Comparison of ENCODE assay signal across 17 cellular contexts in genomic region chr7:96088579-96088978, GRCh38.
DNase-seq lines count a peak whose midpoint lies in the region; ATAC-seq and TF ChIP-seq lines count a peak whose summit lies in the region.
"Had no signal": no experiment of that assay in that cellular context is flagged by ENCODE, and none has a peak within 500 bp of the region (broad histone marks: within the 10 kb centered on the region; RNA-seq: fewer than 3 reads in every experiment).

No MANE protein-coding gene starts in this region.

- ATAC-seq in PC-3 (peak; percentile 78), HG02970 (IDR thresholded peaks at IDR 0.05; ENCODE audit: low FRiP score, unreplicated experiment) (no peak), HG03439 (IDR thresholded peaks at IDR 0.05; ENCODE audit: unreplicated experiment) (no peak)

- no TSS peak for BruUV-seq in A673 (replicated peaks; lab: Mats Ljungman, UMichigan)
- no TSS peak for BruUV-seq in PC-3 (replicated peaks; lab: Mats Ljungman, UMichigan)

- H3K27ac ChIP-seq in A673 (ENCODE audit: low read depth, low read length, poor library complexity, severe bottlenecking) (no peak overlapping the region), PC-3 (ENCODE audit: low read length) (peak overlapping the region; percentile 78)
- H3K27ac ChIP-seq: HL-60, KMS-11, vagina had no signal

- no peaks in the 10 kb centered on the region for H3K79me2 ChIP-seq in PC-3 (ENCODE audit: low read length)

- POLR2A ChIA-PET in A673 (lab: Charles Lee; ENCODE audit: low non-redundant PET), result interaction anchor here (0.6 kb wide), 1 partner anchor 1784 kb away, joined by 4 read pairs; no protein-coding TSS in a partner anchor
- POLR2A ChIA-PET in PC-3 (lab: Charles Lee; ENCODE audit: unreplicated experiment), result interaction anchor here (0.6 kb wide), 3 partner anchors 12 to 1000 kb away, joined by 3 to 5 read pairs (median 3); no protein-coding TSS in a partner anchor

- peaks cover 5% of the 10 kb centered on the region for H3K4me1 ChIP-seq in A673 (ENCODE audit: insufficient read depth, low read length, poor library complexity, severe bottlenecking)
- peaks cover 50% of the 10 kb centered on the region for H3K4me1 ChIP-seq in PC-3 (ENCODE audit: insufficient read depth, low read length)
- H3K4me1 ChIP-seq: vagina had no signal

- intact Hi-C loops in A673 (cut with micrococcal nuclease; ENCODE audit: unreplicated experiment), result no loop called here
- intact Hi-C loops in PC-3 (cut with micrococcal nuclease), result loop anchor here (5.0 kb wide), 3 partner anchors 129 to 459 kb away; partner anchors contain the start of gene SLC25A13

- H3K9me2 ChIP-seq in PC-3 (replicated peaks; ENCODE audit: low read length), result no peaks in the 10 kb centered on the region

- DNase-seq in A673 (ENCODE audit: low spot score), result peak; percentile 22
- DNase-seq in LNCaP clone FGC (ENCODE audit: low read depth), result peak; percentile 46
- DNase-seq in PC-3, result peak; percentile 83
- DNase-seq in epithelial cell of esophagus (ENCODE audit: low read depth), result peak; percentile 71
- DNase-seq in NCI-H1105 treated with DMSO at 0.1 percent for 48 hours (lab: John Stamatoyannopoulos, UW), result no peak
- no peak for DNase-seq in SKM-1 (lab: John Stamatoyannopoulos, UW; ENCODE audit: unreplicated experiment)
- DNase-seq: activated CD4-positive, alpha-beta T cell treated with anti-CD3 and anti-CD28 coated beads, Interleukin-2, amount 50 U/mL, for 4 hours; activated naive CD4-positive, alpha-beta T cell treated with anti-CD3 and anti-CD28 coated beads, Interleukin-2, amount 50 U/mL, for 16 hours; caudate nucleus; CD4-positive, alpha-beta memory T cell; NCI-H1694; NCI-H510A had no signal

- H3K27me3 ChIP-seq in A673 (replicated peaks; ENCODE audit: insufficient read depth, low read depth, low read length, poor library complexity), result no peaks in the 10 kb centered on the region
- no peaks in the 10 kb centered on the region for H3K27me3 ChIP-seq in PC-3 (ENCODE audit: low read length)
- H3K27me3 ChIP-seq: vagina had no signal

- no peak for TF ChIP-seq CTCF in A673 (conservative IDR thresholded peaks at IDR 0.05; ENCODE audit: low read depth, low read length)
- TF ChIP-seq CTCF in LNCaP clone FGC (IDR thresholded peaks at IDR 0.05; ENCODE audit: control insufficient read depth, extremely low read depth, insufficient read depth), result no peak
- no peak for TF ChIP-seq CTCF in PC-3 (conservative IDR thresholded peaks at IDR 0.05; ENCODE audit: low read depth, low read length)
- TF ChIP-seq CTCF in epithelial cell of esophagus (IDR thresholded peaks at IDR 0.05; ENCODE audit: insufficient read depth, low read depth, low read length, missing control alignments), result no peak

- peak overlapping the region; percentile 54; the same call in 1 of the 2 replicates for H3K9ac ChIP-seq in PC-3 (ENCODE audit: low read length)
- H3K9ac ChIP-seq: KMS-11 had no signal

- H3K9me3 ChIP-seq in A673 (ENCODE audit: low read depth, low read length, poor library complexity, severe bottlenecking) (no peaks in the 10 kb centered on the region), PC-3 (ENCODE audit: low read length) (no peaks in the 10 kb centered on the region)
- H3K9me3 ChIP-seq: vagina had no signal

- no peak overlapping the region for H3K4me3 ChIP-seq in A673 (ENCODE audit: low read depth, low read length, poor library complexity, severe bottlenecking)
- no peak overlapping the region for H3K4me3 ChIP-seq in LNCaP clone FGC (ENCODE audit: low read depth, low read length)
- peak overlapping the region; percentile 40 for H3K4me3 ChIP-seq in PC-3 (ENCODE audit: low read length)
- no peak overlapping the region for H3K4me3 ChIP-seq in epithelial cell of esophagus (ENCODE audit: low read length)
- H3K4me3 ChIP-seq: vagina had no signal

- no peak overlapping the region for H2AFZ ChIP-seq in PC-3 (ENCODE audit: low read length)

- H3F3A ChIP-seq in PC-3 (ENCODE audit: low read length, unreplicated experiment), result no peaks in the 10 kb centered on the region

- H3K36me3 ChIP-seq in A673 (ENCODE audit: insufficient read depth, low read length, poor library complexity, severe bottlenecking) (no peaks in the 10 kb centered on the region), PC-3 (ENCODE audit: low read depth, low read length) (no peaks in the 10 kb centered on the region)
- H3K36me3 ChIP-seq: vagina had no signal

- H3K4me2 ChIP-seq in PC-3 (ENCODE audit: low read length), result peak overlapping the region; percentile 80
- H3K4me2 ChIP-seq: KMS-11 had no signal

- CTCF ChIA-PET in A673 (lab: Charles Lee) (no interaction called here), PC-3 (lab: Charles Lee) (interaction anchor here (0.6 kb wide), 1 partner anchor 214 kb away, joined by 3 read pairs; no protein-coding TSS in a partner anchor)

- no peaks in the 10 kb centered on the region for H4K20me1 ChIP-seq in PC-3 (ENCODE audit: low read length)

Comparison
In these comparisons a context has a peak if more than half of its experiments do, and no peak if none do; other contexts are left out.
1. DNase-seq: peak in A673 (single experiment), LNCaP clone FGC (single experiment), PC-3 (single experiment) and epithelial cell of esophagus (single experiment); none in NCI-H1105 treated with DMSO at 0.1 percent for 48 hours (single experiment) and SKM-1 (single experiment).